Comparison of ENCODE assay signal across 1 cellular context in genomic region chr22:49553076-49553475, GRCh38.
TF ChIP-seq lines count a peak whose summit lies in the region.

No MANE protein-coding gene starts in this region.

TF ChIP-seq in H1, 55 proteins besides CTCF, POLR2A, EP300 and RAD21:
- no peak for TF ChIP-seq BRCA1 (IDR thresholded peaks at IDR 0.05; ENCODE audit: low read depth, low read length)
- TF ChIP-seq USF2 (IDR thresholded peaks at IDR 0.05; ENCODE audit: low read length): no peak
- no peak for TF ChIP-seq CBX8 (IDR thresholded peaks at IDR 0.05; ENCODE audit: borderline replicate concordance, low read depth, low read length)
- TF ChIP-seq TBP (IDR thresholded peaks at IDR 0.05; ENCODE audit: low read depth, low read length): no peak
- TF ChIP-seq CBX5 (IDR thresholded peaks at IDR 0.05; ENCODE audit: low read depth, low read length): no peak
- no peak for TF ChIP-seq RNF2 (IDR thresholded peaks at IDR 0.05; ENCODE audit: borderline replicate concordance, low read depth, low read length, missing control alignments, poor library complexity, severe bottlenecking)
- TF ChIP-seq TEAD4 (IDR thresholded peaks at IDR 0.05; ENCODE audit: low read depth, low read length): no peak
- TF ChIP-seq ASH2L (IDR thresholded peaks at IDR 0.05; ENCODE audit: low read length): no peak
- no peak for TF ChIP-seq POU5F1 (IDR thresholded peaks at IDR 0.05; ENCODE audit: low read depth, low read length)
- no peak for TF ChIP-seq KDM4A (IDR thresholded peaks at IDR 0.05; ENCODE audit: low read depth, low read length, severe bottlenecking)
- TF ChIP-seq CEBPB (IDR thresholded peaks at IDR 0.05; ENCODE audit: low read depth, low read length): no peak
- no peak for TF ChIP-seq MAFK (IDR thresholded peaks at IDR 0.05; ENCODE audit: low read depth, low read length)
- no peak for TF ChIP-seq HDAC6 (IDR thresholded peaks at IDR 0.05; ENCODE audit: low read depth, low read length)
- no peak for TF ChIP-seq KDM5A (IDR thresholded peaks at IDR 0.05; ENCODE audit: low read length)
- TF ChIP-seq TCF12 (IDR thresholded peaks at IDR 0.05; ENCODE audit: low read depth, low read length): no peak
- no peak for TF ChIP-seq TAF1 (IDR thresholded peaks at IDR 0.05; ENCODE audit: low read depth, low read length)
- TF ChIP-seq CHD7 (IDR thresholded peaks at IDR 0.05; ENCODE audit: insufficient replicate concordance, low read length): no peak
- TF ChIP-seq KDM1A (IDR thresholded peaks at IDR 0.05; ENCODE audit: borderline replicate concordance, low read length): no peak
